19 cellular contexts compared by ENCODE assay signal in the genomic region with DNA sequence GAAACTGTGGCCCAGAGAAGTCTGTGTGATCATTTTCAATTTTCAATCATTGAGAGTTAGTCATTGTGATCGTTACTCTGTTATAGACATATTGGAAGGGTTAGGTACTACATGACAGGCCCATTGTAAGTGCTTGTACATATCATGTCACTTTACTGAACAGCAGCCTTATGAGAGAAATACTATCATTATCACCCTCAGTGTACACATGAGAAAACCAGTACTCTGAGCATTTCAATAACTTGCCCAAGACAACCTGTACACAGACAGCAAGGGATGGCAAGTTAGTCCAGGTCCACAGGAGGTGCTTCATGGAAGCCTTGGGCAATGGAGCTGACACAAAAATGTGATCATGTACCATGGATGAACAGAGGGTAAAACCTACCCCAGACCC. TPM values are rescaled to one million over a fixed set of nuclear protein-coding genes. Genes with fewer than 3 reads are reported as not detected.
DNase-seq lines count a peak whose midpoint lies in the region; ATAC-seq and TF ChIP-seq lines count a peak whose summit lies in the region.
"Had no signal": no experiment of that assay in that cellular context is flagged by ENCODE, and none has a peak within 500 bp of the region (broad histone marks: within the 10 kb centered on the region; RNA-seq: fewer than 3 reads in every experiment).

No MANE protein-coding gene starts in this region.

- intact Hi-C loops in ascending aorta (cut with DNase I) = loop anchor here (2.0 kb wide), 1 partner anchor 51 kb away; a partner anchor contains a TSS
- intact Hi-C loops in CD4-positive, alpha-beta memory T cell (cut with micrococcal nuclease) = no loop called here
- intact Hi-C loops in activated CD4-positive, alpha-beta memory T cell treated with anti-CD3 and anti-CD28 coated beads for 36 hours (cut with micrococcal nuclease) = no loop called here

- no peaks in the 10 kb centered on the region for H3K36me3 Mint-ChIP-seq in activated T-cell treated with anti-CD3 and anti-CD28 coated beads, Interleukin-2, amount 50 U/mL, for 72 hours (ENCODE audit: insufficient read depth in 2 of 2)
- H3K36me3 Mint-ChIP-seq in CD4-positive, alpha-beta memory T cell = no peaks in the 10 kb centered on the region
- no peaks in the 10 kb centered on the region for H3K36me3 Mint-ChIP-seq in activated CD4-positive, alpha-beta memory T cell treated with anti-CD3 and anti-CD28 coated beads for 36 hours

- H3K27ac ChIP-seq in ascending aorta (peak overlapping the region; percentile 92), muscle layer of duodenum (ENCODE audit: low read length) (peak overlapping the region; percentile 83), thoracic aorta (peak overlapping the region; percentile 94 to 97)
- H3K27ac ChIP-seq in CD4-positive, alpha-beta memory T cell (ENCODE audit: low read depth, low read length) = no peak overlapping the region
- H3K27ac ChIP-seq: A549, thyroid gland had no signal

- POLR2A ChIA-PET in CD4-positive, alpha-beta memory T cell (lab: Charles Lee; ENCODE audit: partially characterized antibody) = no interaction called here
- POLR2A ChIA-PET in activated CD4-positive, alpha-beta memory T cell treated with anti-CD3 and anti-CD28 coated beads for 36 hours (lab: Charles Lee) = no interaction called here

- CTCF ChIA-PET in CD4-positive, alpha-beta memory T cell (lab: Charles Lee; ENCODE audit: partially characterized antibody) = interaction anchor here (1.1 kb wide), 1 partner anchor 54 kb away, joined by 3 read pairs; no protein-coding TSS in a partner anchor
- CTCF ChIA-PET in activated CD4-positive, alpha-beta memory T cell treated with anti-CD3 and anti-CD28 coated beads for 36 hours (lab: Charles Lee) = interaction anchor here (1.2 to 1.9 kb wide), 2 partner anchors 54 kb away, joined by 4 to 6 read pairs; no protein-coding TSS in a partner anchor

- H3K9me3 Mint-ChIP-seq in activated T-cell treated with anti-CD3 and anti-CD28 coated beads, Interleukin-2, amount 50 U/mL, for 72 hours = no peaks in the 10 kb centered on the region
- H3K9me3 Mint-ChIP-seq in CD4-positive, alpha-beta memory T cell = peaks cover 0 to 2% (median 0%) of the 10 kb centered on the region in 8 donors
- H3K9me3 Mint-ChIP-seq in activated CD4-positive, alpha-beta memory T cell treated with anti-CD3 and anti-CD28 coated beads for 36 hours = no peaks in the 10 kb centered on the region
- H3K9me3 Mint-ChIP-seq: activated T-cell treated with anti-CD3 and anti-CD28 coated beads, Interleukin-2, amount 50 U/mL, for 4 hours had no signal

- H3K27me3 ChIP-seq in ascending aorta = no peaks in the 10 kb centered on the region
- no peaks in the 10 kb centered on the region for H3K27me3 ChIP-seq in muscle layer of duodenum (ENCODE audit: low read depth, low read length)
- H3K27me3 ChIP-seq in thoracic aorta (replicated peaks; ENCODE audit: insufficient read depth) = no peaks in the 10 kb centered on the region
- H3K27me3 ChIP-seq in CD4-positive, alpha-beta memory T cell (ENCODE audit: insufficient read depth, low read length) = no peaks in the 10 kb centered on the region
- H3K27me3 ChIP-seq: thyroid gland had no signal

- H3K4me1 ChIP-seq in ascending aorta (peaks cover 6 to 25% of the 10 kb centered on the region in 2 donors), muscle layer of duodenum (ENCODE audit: control insufficient read depth in 1 of 2, insufficient read depth in 2 of 2, low read length in 2 of 2) (no peaks in the 10 kb centered on the region), thoracic aorta (ENCODE audit: control insufficient read depth in 1 of 2, low read depth in 2 of 2) (peaks cover 32 to 62% of the 10 kb centered on the region in 2 donors)
- no peaks in the 10 kb centered on the region for H3K4me1 ChIP-seq in CD4-positive, alpha-beta memory T cell (ENCODE audit: insufficient read depth, low read length)
- H3K4me1 ChIP-seq: A549 had no signal

- ATAC-seq in activated T-cell treated with anti-CD3 and anti-CD28 coated beads, Interleukin-2, amount 50 U/mL, for 72 hours (replicated peaks in 1 of 2) = peak; percentile 48 to 54
- ATAC-seq in thoracic aorta (ENCODE audit: insufficient number of reproducible peaks, low FRiP score, low read depth) = no peak
- ATAC-seq: sciatic nerve had no signal

- H3K9me3 ChIP-seq in ascending aorta = no peaks in the 10 kb centered on the region
- no peaks in the 10 kb centered on the region for H3K9me3 ChIP-seq in muscle layer of duodenum (ENCODE audit: control insufficient read depth in 1 of 2, low read length in 2 of 2)
- H3K9me3 ChIP-seq in thoracic aorta = no peaks in the 10 kb centered on the region
- H3K9me3 ChIP-seq in CD4-positive, alpha-beta memory T cell (ENCODE audit: control insufficient read depth in 1 of 2, low read length in 2 of 2) = no peaks in the 10 kb centered on the region
- H3K9me3 ChIP-seq: A549, thyroid gland had no signal

- no peaks in the 10 kb centered on the region for H3K4me1 Mint-ChIP-seq in activated T-cell treated with anti-CD3 and anti-CD28 coated beads, Interleukin-2, amount 50 U/mL, for 72 hours (ENCODE audit: low read depth)
- no peaks in the 10 kb centered on the region for H3K4me1 Mint-ChIP-seq in CD4-positive, alpha-beta memory T cell
- H3K4me1 Mint-ChIP-seq in activated CD4-positive, alpha-beta memory T cell treated with anti-CD3 and anti-CD28 coated beads for 36 hours (ENCODE audit: low read depth) = no peaks in the 10 kb centered on the region

- H3K36me3 ChIP-seq in ascending aorta (no peaks in the 10 kb centered on the region), muscle layer of duodenum (ENCODE audit: control insufficient read depth in 1 of 2, insufficient read depth in 2 of 2, low read length in 2 of 2) (no peaks in the 10 kb centered on the region), thoracic aorta (peaks cover under 1% of the 10 kb centered on the region)
- no peaks in the 10 kb centered on the region for H3K36me3 ChIP-seq in CD4-positive, alpha-beta memory T cell (ENCODE audit: insufficient read depth, low read length)
- H3K36me3 ChIP-seq: thyroid gland had no signal

- H3K27ac Mint-ChIP-seq in activated T-cell treated with anti-CD3 and anti-CD28 coated beads, Interleukin-2, amount 50 U/mL, for 72 hours = no peak overlapping the region
- no peak overlapping the region for H3K27ac Mint-ChIP-seq in CD4-positive, alpha-beta memory T cell
- H3K27ac Mint-ChIP-seq in activated CD4-positive, alpha-beta memory T cell treated with anti-CD3 and anti-CD28 coated beads for 36 hours = no peak overlapping the region

- H3K27me3 Mint-ChIP-seq in activated T-cell treated with anti-CD3 and anti-CD28 coated beads, Interleukin-2, amount 50 U/mL, for 72 hours (ENCODE audit: low read depth) = peaks cover 10% of the 10 kb centered on the region
- H3K27me3 Mint-ChIP-seq in CD4-positive, alpha-beta memory T cell = peaks cover 6 to 21% of the 10 kb centered on the region in 2 donors
- H3K27me3 Mint-ChIP-seq in activated CD4-positive, alpha-beta memory T cell treated with anti-CD3 and anti-CD28 coated beads for 36 hours = peaks cover 20% of the 10 kb centered on the region

- H3K4me3 Mint-ChIP-seq in activated T-cell treated with anti-CD3 and anti-CD28 coated beads, Interleukin-2, amount 50 U/mL, for 72 hours = no peak overlapping the region
- no peak overlapping the region for H3K4me3 Mint-ChIP-seq in CD4-positive, alpha-beta memory T cell
- no peak overlapping the region for H3K4me3 Mint-ChIP-seq in activated CD4-positive, alpha-beta memory T cell treated with anti-CD3 and anti-CD28 coated beads for 36 hours
- H3K4me3 Mint-ChIP-seq: activated T-cell treated with anti-CD3 and anti-CD28 coated beads, Interleukin-2, amount 50 U/mL, for 4 hours had no signal

- no peak for TF ChIP-seq CTCF in ascending aorta (IDR thresholded peaks at IDR 0.05)
- TF ChIP-seq CTCF in thoracic aorta (IDR thresholded peaks at IDR 0.05) = no peak

- no peak overlapping the region for H3K4me3 ChIP-seq in ascending aorta
- H3K4me3 ChIP-seq in muscle layer of duodenum (ENCODE audit: low read depth in 1 of 2, low read length in 2 of 2) = no peak overlapping the region
- H3K4me3 ChIP-seq in thoracic aorta = no peak overlapping the region
- H3K4me3 ChIP-seq in CD4-positive, alpha-beta memory T cell (ENCODE audit: low read length in 2 of 2) = no peak overlapping the region
- H3K4me3 ChIP-seq: A549, lung, thyroid gland had no signal

- DNase-seq in activated T-cell treated with anti-CD3 and anti-CD28 coated beads, Interleukin-2, amount 50 U/mL, for 72 hours = no peak
- no peak for DNase-seq in activated T-cell treated with anti-CD3 and anti-CD28 coated beads, Interleukin-2, amount 50 U/mL, for 1 hour
- DNase-seq in ascending aorta (ENCODE audit: low spot score in 2 of 2) (no peak), thoracic aorta (ENCODE audit: low spot score) (no peak), Ammon's horn (ENCODE audit: low spot score) (no peak)
- no peak for DNase-seq in CD4-positive, alpha-beta memory T cell
- no peak for DNase-seq in activated CD4-positive, alpha-beta memory T cell treated with anti-CD3 and anti-CD28 coated beads for 36 hours
- DNase-seq: activated CD4-positive, alpha-beta T cell treated with anti-CD3 and anti-CD28 coated beads for 4 hours; activated T-cell treated with anti-CD3 and anti-CD28 coated beads, Interleukin-2, amount 50 U/mL, for 4 hours; DND-41; NCI-H2029; NCI-H524; stimulated activated CD4-positive, alpha-beta T cell treated with anti-CD3 and anti-CD28 coated beads, Interleukin-4, amount 100 ng/mL, for 1 hour; T1000; thyroid gland had no signal

RNA-seq across cellular contexts. Expression of a gene that starts 51.2 kb away (rescaled TPM):
- under 1 TPM; 0.29 to 0.46 TPM for total RNA-seq in activated T-cell treated with anti-CD3 and anti-CD28 coated beads, Interleukin-2, amount 50 U/mL, for 72 hours
- total RNA-seq in ascending aorta = 86.7 TPM
- 100 to 1,000 TPM; 169 to 179 TPM for total RNA-seq in thoracic aorta
- total RNA-seq in CD4-positive, alpha-beta memory T cell = not detected
- polyA plus RNA-seq in CD4-positive, alpha-beta memory T cell = not detected
- not detected for total RNA-seq in activated CD4-positive, alpha-beta memory T cell treated with anti-CD3 and anti-CD28 coated beads for 36 hours
- total RNA-seq: activated T-cell treated with anti-CD3 and anti-CD28 coated beads, Interleukin-2, amount 50 U/mL, for 4 hours had no signal

Comparison
In these comparisons a context has a peak if more than half of its experiments do, and no peak if none do; other contexts are left out.
1. RNA of a gene that starts 51.2 kb away (total RNA-seq): 169 to 179 TPM in thoracic aorta and 86.7 TPM in ascending aorta (single experiment); 0.29 to 0.46 TPM in activated T-cell treated with anti-CD3 and anti-CD28 coated beads, Interleukin-2, amount 50 U/mL, for 72 hours, not detected in activated CD4-positive, alpha-beta memory T cell treated with anti-CD3 and anti-CD28 coated beads for 36 hours and not detected in CD4-positive, alpha-beta memory T cell; every median in the first group is over 10 times any median in the second.